In genomic region chr11:70651036-70651435, GRCh38 we compare ENCODE assay signal across 2 cellular contexts.
"Had no signal": no experiment of that assay in that cellular context is flagged by ENCODE, and none has a peak within 500 bp of the region (broad histone marks: within the 10 kb centered on the region; RNA-seq: fewer than 3 reads in every experiment).

No MANE protein-coding gene starts in this region.

- DNase-seq: GF-D8 had no signal

- H3K4me3 ChIP-seq: GM12878 had no signal
